In genomic region chr7:157493017-157493416, GRCh38 we compare ENCODE assay signal across 23 cellular contexts.
A peak's percentile ranks its signal among the peaks of the same experiment; 100 is the strongest.
DNase-seq lines count a peak whose midpoint lies in the region; ATAC-seq and TF ChIP-seq lines count a peak whose summit lies in the region.
"Had no signal": no experiment of that assay in that cellular context is flagged by ENCODE, and none has a peak within 500 bp of the region (broad histone marks: within the 10 kb centered on the region; RNA-seq: fewer than 3 reads in every experiment).

No MANE protein-coding gene starts in this region.

- CTCF ChIA-PET in activated CD4-positive, alpha-beta T cell treated with anti-CD3 and anti-CD28 coated beads, Interleukin-2, amount 10 ng/mL, durations not matched to agents 7 days and 5 days (lab: Charles Lee) = interaction anchor here (0.6 to 1.5 kb wide), 3 partner anchors 13 to 33 kb away, joined by 3 to 4 read pairs (median 4); no protein-coding TSS in a partner anchor
- CTCF ChIA-PET in activated CD8-positive, alpha-beta memory T cell treated with anti-CD3 and anti-CD28 coated beads, Interleukin-2, amount 10 ng/mL, durations not matched to agents 7 days and 5 days (lab: Charles Lee) = interaction anchor here (1.3 to 2.3 kb wide), 2 partner anchors 22 to 60 kb away, joined by 3 to 5 read pairs; no protein-coding TSS in a partner anchor

- H3K27ac ChIP-seq in H9 (ENCODE audit: insufficient read length, low read depth, low read length) (no peak overlapping the region), gastroesophageal sphincter (no peak overlapping the region)
- H3K27ac ChIP-seq: BLaER1, hepatocyte, PC-9, upper lobe of left lung had no signal

- no peak overlapping the region for H3K4me2 ChIP-seq in H9 (ENCODE audit: insufficient read depth, insufficient read length, low read length)
- H3K4me2 ChIP-seq: BLaER1, hepatocyte, PC-9, SK-N-SH had no signal

- H3K36me3 Mint-ChIP-seq in activated CD4-positive, alpha-beta T cell treated with anti-CD3 and anti-CD28 coated beads, Interleukin-2, amount 10 ng/mL, durations not matched to agents 7 days and 5 days (ENCODE audit: low read depth) = peaks cover 30% of the 10 kb centered on the region
- H3K36me3 Mint-ChIP-seq in H9 (ENCODE audit: insufficient read depth in 1 of 3, low read depth in 3 of 3) = no peaks in the 10 kb centered on the region; a peak in 1 of 7 replicates
- H3K36me3 Mint-ChIP-seq in activated CD8-positive, alpha-beta memory T cell treated with anti-CD3 and anti-CD28 coated beads, Interleukin-2, amount 10 ng/mL, durations not matched to agents 7 days and 5 days = peaks cover 35% of the 10 kb centered on the region
- H3K36me3 Mint-ChIP-seq: brain had no signal

- WGBS in H9 (ENCODE audit: extremely low coverage, insufficient read length, low lambda C conversion rate) = no CpG with 5 or more reads among the region's 5 CpGs
- WGBS in gastroesophageal sphincter (ENCODE audit: low coverage in 1 of 2), 2 donors = 57% methylated on average over 5 of the region's 5 CpGs; no CpG with 5 or more reads in 1 of the 2 donors

- no peaks in the 10 kb centered on the region for H4K20me1 ChIP-seq in H9 (ENCODE audit: control insufficient read depth, insufficient read depth, insufficient read length)
- H4K20me1 ChIP-seq: BLaER1 had no signal

- no peak overlapping the region for H2AK5ac ChIP-seq in H9 (ENCODE audit: insufficient read length, low read length)

- no peak overlapping the region for H2BK5ac ChIP-seq in H9 (ENCODE audit: insufficient read length, low read length)

- no peaks in the 10 kb centered on the region for H3K23me2 ChIP-seq in H9 (ENCODE audit: insufficient read length, low read depth, low read length, poor library complexity, severe bottlenecking)

- no peak for TF ChIP-seq EP300 in gastroesophageal sphincter (IDR thresholded peaks at IDR 0.05)

- ATAC-seq in activated CD8-positive, alpha-beta memory T cell treated with anti-CD3 and anti-CD28 coated beads, Interleukin-2, amount 10 ng/mL, durations not matched to agents 7 days and 5 days = no peak
- no peak for ATAC-seq in left lobe of liver
- no peak for ATAC-seq in gastroesophageal sphincter
- no peak for ATAC-seq in sciatic nerve

- H3K79me1 ChIP-seq in H9 (ENCODE audit: insufficient read depth, low read depth, low read length, poor library complexity, severe bottlenecking) = no peaks in the 10 kb centered on the region

- no peak overlapping the region for H4K8ac ChIP-seq in H9 (replicated peaks; ENCODE audit: insufficient read length, low read depth, low read length)

- POLR2A ChIA-PET in activated CD4-positive, alpha-beta T cell treated with anti-CD3 and anti-CD28 coated beads, Interleukin-2, amount 10 ng/mL, durations not matched to agents 7 days and 5 days (lab: Charles Lee) = no interaction called here

- H3K14ac ChIP-seq in H9 (ENCODE audit: insufficient read depth, low read length) = no peak overlapping the region

- no peak overlapping the region for H3K4me3 ChIP-seq in gastroesophageal sphincter
- H3K4me3 ChIP-seq: BLaER1, hepatocyte, lung, PC-9, upper lobe of left lung had no signal

- no peak overlapping the region for H3T11ph ChIP-seq in H9 (ENCODE audit: low read length)

- H3K56ac ChIP-seq in H9 (ENCODE audit: insufficient read length, low read depth, low read length) = no peak overlapping the region

- intact Hi-C loops in sciatic nerve (cut with DNase I) = no loop called here

- H2BK12ac ChIP-seq in H9 (ENCODE audit: insufficient read length, low read depth, low read length) = no peak overlapping the region

- peaks cover 34% of the 10 kb centered on the region for H3K9me3 Mint-ChIP-seq in activated CD4-positive, alpha-beta T cell treated with anti-CD3 and anti-CD28 coated beads, Interleukin-2, amount 10 ng/mL, durations not matched to agents 7 days and 5 days
- H3K9me3 Mint-ChIP-seq in H9 = peaks cover 4 to 8% of the 10 kb centered on the region in 2 experiments; a peak in 4 of 5 replicates
- H3K9me3 Mint-ChIP-seq in activated CD8-positive, alpha-beta memory T cell treated with anti-CD3 and anti-CD28 coated beads, Interleukin-2, amount 10 ng/mL, durations not matched to agents 7 days and 5 days (ENCODE audit: low read depth) = peaks cover 8% of the 10 kb centered on the region

- no peaks in the 10 kb centered on the region for H3K9me3 ChIP-seq in H9 (ENCODE audit: control insufficient read depth, low read depth, low read length)
- H3K9me3 ChIP-seq in gastroesophageal sphincter = peaks cover 0 to 29% (median 0%) of the 10 kb centered on the region in 3 donors

- peaks cover 26% of the 10 kb centered on the region for H3K27me3 Mint-ChIP-seq in activated CD4-positive, alpha-beta T cell treated with anti-CD3 and anti-CD28 coated beads, Interleukin-2, amount 10 ng/mL, durations not matched to agents 7 days and 5 days
- H3K27me3 Mint-ChIP-seq in H9 (ENCODE audit: low read depth) = peaks cover 83% of the 10 kb centered on the region
- H3K27me3 Mint-ChIP-seq in activated CD8-positive, alpha-beta memory T cell treated with anti-CD3 and anti-CD28 coated beads, Interleukin-2, amount 10 ng/mL, durations not matched to agents 7 days and 5 days = peaks cover 28% of the 10 kb centered on the region
- H3K27me3 Mint-ChIP-seq: brain had no signal

- TF ChIP-seq CTCF in H9 (conservative IDR thresholded peaks at IDR 0.05) (no peak), gastroesophageal sphincter (IDR thresholded peaks at IDR 0.05) (no peak)

- no peak overlapping the region for H4K91ac ChIP-seq in H9 (ENCODE audit: insufficient read length, low read depth, low read length)

- no peak overlapping the region for H3K4me3 Mint-ChIP-seq in activated CD4-positive, alpha-beta T cell treated with anti-CD3 and anti-CD28 coated beads, Interleukin-2, amount 10 ng/mL, durations not matched to agents 7 days and 5 days
- H3K4me3 Mint-ChIP-seq in H9 = no peak overlapping the region
- H3K4me3 Mint-ChIP-seq in activated CD8-positive, alpha-beta memory T cell treated with anti-CD3 and anti-CD28 coated beads, Interleukin-2, amount 10 ng/mL, durations not matched to agents 7 days and 5 days = no peak overlapping the region
- H3K4me3 Mint-ChIP-seq: activated CD4-positive, alpha-beta T cell treated with anti-CD3 and anti-CD28 coated beads, Interleukin-2, amount 10 ng/mL, durations not matched to agents 24 days and 14 days; activated naive CD8-positive, alpha-beta T cell treated with anti-CD3 and anti-CD28 coated beads, Interleukin-2, amount 10 ng/mL, durations not matched to agents 7 days and 5 days; brain had no signal

- H3K4me1 Mint-ChIP-seq in activated CD4-positive, alpha-beta T cell treated with anti-CD3 and anti-CD28 coated beads, Interleukin-2, amount 10 ng/mL, durations not matched to agents 7 days and 5 days = peaks cover 50% of the 10 kb centered on the region
- no peaks in the 10 kb centered on the region for H3K4me1 Mint-ChIP-seq in H9
- H3K4me1 Mint-ChIP-seq in activated CD8-positive, alpha-beta memory T cell treated with anti-CD3 and anti-CD28 coated beads, Interleukin-2, amount 10 ng/mL, durations not matched to agents 7 days and 5 days = peaks cover 46% of the 10 kb centered on the region

- no peaks in the 10 kb centered on the region; the same call in 1 of the 2 replicates for H3K27me3 ChIP-seq in H9 (ENCODE audit: insufficient read depth, low read length)
- peaks cover 35% of the 10 kb centered on the region for H3K27me3 ChIP-seq in gastroesophageal sphincter
- H3K27me3 ChIP-seq: hepatocyte, upper lobe of left lung had no signal

- H2BK15ac ChIP-seq in H9 (ENCODE audit: low read depth, low read length) = no peak overlapping the region

- H3K4me1 ChIP-seq in H9 (ENCODE audit: insufficient read depth, low read length) = no peaks in the 10 kb centered on the region
- no peaks in the 10 kb centered on the region for H3K4me1 ChIP-seq in gastroesophageal sphincter
- H3K4me1 ChIP-seq: upper lobe of left lung had no signal

- no peak overlapping the region for H2BK20ac ChIP-seq in H9 (ENCODE audit: low read depth, low read length, poor library complexity, severe bottlenecking)

- H3K9ac ChIP-seq in H9 (ENCODE audit: extremely low read depth, insufficient read length, low read length) = no peak overlapping the region
- H3K9ac ChIP-seq: BLaER1, SK-N-SH had no signal

- no peak overlapping the region for H4K5ac ChIP-seq in H9 (ENCODE audit: insufficient read length, low read depth, low read length)

- no peak overlapping the region for H3K18ac ChIP-seq in H9 (ENCODE audit: insufficient read length, low read depth, low read length)

- no peak for DNase-seq in activated CD4-positive, alpha-beta T cell treated with anti-CD3 and anti-CD28 coated beads, Interleukin-2, amount 10 ng/mL, durations not matched to agents 7 days and 5 days
- DNase-seq in activated CD4-positive, alpha-beta T cell treated with anti-CD3 and anti-CD28 coated beads for 1 hour = no peak
- DNase-seq in H9 (peak; percentile 28), left lobe of liver (ENCODE audit: low spot score) (peak; percentile 34), sciatic nerve (ENCODE audit: low spot score) (no peak), amygdala (lab: John Stamatoyannopoulos, UW) (no peak)
- DNase-seq in activated CD8-positive, alpha-beta memory T cell treated with anti-CD3 and anti-CD28 coated beads, Interleukin-2, amount 10 ng/mL, durations not matched to agents 7 days and 5 days = peak; percentile 40
- DNase-seq: activated CD4-positive, alpha-beta T cell treated with anti-CD3 and anti-CD28 coated beads, Interleukin-2, amount 10 ng/mL, durations not matched to agents 24 days and 14 days; activated naive CD8-positive, alpha-beta T cell treated with anti-CD3 and anti-CD28 coated beads, Interleukin-2, amount 10 ng/mL, durations not matched to agents 7 days and 5 days; cortex of kidney; foreskin fibroblast; NCI-H146; NCI-H82; PC-9; SK-N-SH; stimulated activated naive CD4-positive, alpha-beta T cell treated with Interleukin-2 at 50 U/mL for 16 hours; T-helper 9 cell; upper lobe of left lung had no signal

- H2AFZ ChIP-seq in H9 (ENCODE audit: low read length) = no peak overlapping the region
- H2AFZ ChIP-seq: hepatocyte, PC-9 had no signal

- H3K23ac ChIP-seq in H9 (ENCODE audit: insufficient read length, low read depth, low read length) = no peak overlapping the region

- no peak overlapping the region for H3K4ac ChIP-seq in H9 (ENCODE audit: low read depth, low read length)

- no peaks in the 10 kb centered on the region for H3K36me3 ChIP-seq in gastroesophageal sphincter
- H3K36me3 ChIP-seq: BLaER1, upper lobe of left lung had no signal

- no peak for TF ChIP-seq POLR2A in gastroesophageal sphincter (IDR thresholded peaks at IDR 0.05)

- H3K27ac Mint-ChIP-seq in activated CD4-positive, alpha-beta T cell treated with anti-CD3 and anti-CD28 coated beads, Interleukin-2, amount 10 ng/mL, durations not matched to agents 7 days and 5 days = peak overlapping the region; percentile 42
- H3K27ac Mint-ChIP-seq in H9 = no peak overlapping the region
- H3K27ac Mint-ChIP-seq in activated CD8-positive, alpha-beta memory T cell treated with anti-CD3 and anti-CD28 coated beads, Interleukin-2, amount 10 ng/mL, durations not matched to agents 7 days and 5 days = no peak overlapping the region
- H3K27ac Mint-ChIP-seq: activated CD4-positive, alpha-beta T cell treated with anti-CD3 and anti-CD28 coated beads, Interleukin-2, amount 10 ng/mL, durations not matched to agents 24 days and 14 days; activated naive CD8-positive, alpha-beta T cell treated with anti-CD3 and anti-CD28 coated beads, Interleukin-2, amount 10 ng/mL, durations not matched to agents 7 days and 5 days had no signal

- H3K79me2 ChIP-seq in H9 (ENCODE audit: insufficient read depth, low read length) = no peaks in the 10 kb centered on the region
- H3K79me2 ChIP-seq: hepatocyte had no signal

- H2BK120ac ChIP-seq in H9 (ENCODE audit: low read depth, low read length, poor library complexity, severe bottlenecking) = no peak overlapping the region

Comparison
In these comparisons a context has a peak if more than half of its experiments do, and no peak if none do; other contexts are left out.
1. DNase-seq: peak in H9 (single experiment), activated CD8-positive, alpha-beta memory T cell treated with anti-CD3 and anti-CD28 coated beads, Interleukin-2, amount 10 ng/mL, durations not matched to agents 7 days and 5 days (single experiment) and left lobe of liver (single experiment); none in activated CD4-positive, alpha-beta T cell treated with anti-CD3 and anti-CD28 coated beads, Interleukin-2, amount 10 ng/mL, durations not matched to agents 7 days and 5 days (single experiment), activated CD4-positive, alpha-beta T cell treated with anti-CD3 and anti-CD28 coated beads for 1 hour (single experiment), sciatic nerve (single experiment) and amygdala (0 of 56).